Comparison of ENCODE assay signal across 11 cellular contexts in genomic region chr2:35978218-35978617, GRCh38.
DNase-seq lines count a peak whose midpoint lies in the region; ATAC-seq and TF ChIP-seq lines count a peak whose summit lies in the region.
"Had no signal": no experiment of that assay in that cellular context is flagged by ENCODE, and none has a peak within 500 bp of the region (broad histone marks: within the 10 kb centered on the region; RNA-seq: fewer than 3 reads in every experiment).

No MANE protein-coding gene starts in this region.

- WGBS in lower leg skin, 2 donors: 57 to 73% methylated on average over 1 of the region's 1 CpG

- no peak overlapping the region for H3K4me3 Mint-ChIP-seq in activated T-cell treated with anti-CD3 and anti-CD28 coated beads, Interleukin-2, amount 50 U/mL, for 4 hours
- H3K4me3 Mint-ChIP-seq: IgD-negative memory B cell had no signal

- no peaks in the 10 kb centered on the region for H3K27me3 Mint-ChIP-seq in activated T-cell treated with anti-CD3 and anti-CD28 coated beads, Interleukin-2, amount 50 U/mL, for 4 hours (ENCODE audit: low read depth)
- H3K27me3 Mint-ChIP-seq: IgD-negative memory B cell had no signal

- no peaks in the 10 kb centered on the region for H3K27me3 ChIP-seq in H7 (ENCODE audit: control insufficient read depth, insufficient read depth, low read length)

- no peaks in the 10 kb centered on the region for H3K9me3 Mint-ChIP-seq in activated T-cell treated with anti-CD3 and anti-CD28 coated beads, Interleukin-2, amount 50 U/mL, for 4 hours
- H3K9me3 Mint-ChIP-seq: IgD-negative memory B cell had no signal

- no peak for TF ChIP-seq POLR2A in lower leg skin (IDR thresholded peaks at IDR 0.05)

- intact Hi-C loops in lower leg skin (cut with DNase I; ENCODE audit: low total_unique reads): no loop called here

- TF ChIP-seq CTCF in lower leg skin (IDR thresholded peaks at IDR 0.05): no peak

- no peaks in the 10 kb centered on the region for H3K36me3 ChIP-seq in H7 (replicated peaks; ENCODE audit: control insufficient read depth, insufficient read depth, low read length)

- H3K36me3 Mint-ChIP-seq in activated T-cell treated with anti-CD3 and anti-CD28 coated beads, Interleukin-2, amount 50 U/mL, for 4 hours (ENCODE audit: insufficient read depth): no peaks in the 10 kb centered on the region
- H3K36me3 Mint-ChIP-seq: IgD-negative memory B cell had no signal

- H3K4me1 Mint-ChIP-seq in activated T-cell treated with anti-CD3 and anti-CD28 coated beads, Interleukin-2, amount 50 U/mL, for 4 hours (ENCODE audit: low read depth): peaks cover 7% of the 10 kb centered on the region

- ATAC-seq in activated T-cell treated with anti-CD3 and anti-CD28 coated beads, Interleukin-2, amount 50 U/mL, for 4 hours: peak; percentile 70 to 79
- peak; percentile 99 for ATAC-seq in GM21723 (IDR thresholded peaks at IDR 0.05; ENCODE audit: unreplicated experiment)
- ATAC-seq in HG03196 (IDR thresholded peaks at IDR 0.05; ENCODE audit: unreplicated experiment): peak; percentile 97
- ATAC-seq in stimulated activated naive CD8-positive, alpha-beta T cell treated with anti-CD3 and anti-CD28 coated beads, Interleukin-15, Interleukin-2, amounts not matched to agents 100 U/mL and 50 U/mL, for 24 hours: peak; percentile 55

- H3K4me3 ChIP-seq in H7 (ENCODE audit: insufficient read depth, low read depth, low read length) (no peak overlapping the region), lower leg skin (ENCODE audit: low read depth, poor library complexity, severe bottlenecking) (no peak overlapping the region)

- DNase-seq in activated T-cell treated with anti-CD3 and anti-CD28 coated beads, Interleukin-2, amount 50 U/mL, for 4 hours: no peak
- DNase-seq in activated T-cell treated with anti-CD3 and anti-CD28 coated beads, Interleukin-2, amount 50 U/mL, for 48 hours: no peak
- DNase-seq in stimulated activated naive CD8-positive, alpha-beta T cell treated with anti-CD3 and anti-CD28 coated beads, Interleukin-15, Interleukin-2, amounts not matched to agents 100 U/mL and 50 U/mL, for 24 hours: no peak
- no peak for DNase-seq in stimulated activated CD4-positive, alpha-beta T cell treated with anti-CD3 and anti-CD28 coated beads, Interleukin-12 subunit alpha, Interleukin-12 subunit beta, amount 100 ng/mL, for 4 hours
- DNase-seq in H7 (no peak), lower leg skin (ENCODE audit: low spot score in 2 of 2) (no peak)
- DNase-seq: cerebellar nuclear complex, NCI-H510A treated with DMSO at 0.1 percent for 48 hours had no signal
